ENCODE assay signal across 1 cellular context in the genomic region with DNA sequence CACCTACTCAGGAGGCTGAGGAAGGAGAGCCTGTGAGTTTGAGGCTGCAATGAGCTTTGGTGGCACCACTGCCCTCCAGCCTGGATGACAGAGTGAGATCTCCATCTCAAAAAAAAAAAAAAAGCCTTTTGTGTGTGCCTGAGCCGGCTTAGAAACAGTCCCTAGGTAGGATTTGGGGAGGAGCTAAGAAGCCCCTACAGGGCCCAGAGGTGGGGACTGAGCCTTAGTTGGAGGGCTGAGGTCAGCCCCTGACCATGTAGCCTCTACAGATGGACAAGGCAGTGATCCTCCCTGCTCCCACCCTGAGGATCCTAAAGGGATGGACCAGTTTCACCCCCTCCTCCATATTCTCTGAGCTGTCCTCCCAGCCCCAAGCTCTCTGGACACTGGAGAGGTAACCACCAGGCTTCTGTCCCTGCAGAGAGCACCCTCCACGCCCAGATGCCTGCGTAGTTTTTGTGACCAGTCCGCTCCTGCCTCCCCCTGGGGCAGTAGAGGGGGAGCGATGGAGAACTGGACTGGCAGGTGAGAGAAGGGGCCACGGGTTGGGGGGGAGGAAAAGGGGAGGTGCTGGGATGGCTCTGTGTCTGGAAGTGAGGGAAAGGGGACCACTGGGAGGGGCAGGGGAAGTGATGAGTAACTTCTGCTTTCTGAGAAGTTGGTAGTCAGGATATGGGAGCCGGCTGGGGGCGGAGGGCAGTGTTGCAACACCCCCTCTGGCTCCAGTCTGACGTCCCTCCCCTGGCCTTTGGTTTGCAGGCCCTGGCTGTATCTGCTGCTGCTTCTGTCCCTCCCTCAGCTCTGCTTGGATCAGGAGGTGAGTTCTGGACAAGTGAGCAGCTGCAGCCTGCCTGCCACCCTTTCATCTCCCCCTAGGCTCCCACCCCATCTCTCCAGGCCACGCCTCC.
TF ChIP-seq lines count a peak whose summit lies in the region.

No MANE protein-coding gene starts in this region.

TF ChIP-seq in GM23338, 12 proteins besides CTCF, POLR2A, EP300 and RAD21 (continued from another document):
- TF ChIP-seq, protein P1, sequence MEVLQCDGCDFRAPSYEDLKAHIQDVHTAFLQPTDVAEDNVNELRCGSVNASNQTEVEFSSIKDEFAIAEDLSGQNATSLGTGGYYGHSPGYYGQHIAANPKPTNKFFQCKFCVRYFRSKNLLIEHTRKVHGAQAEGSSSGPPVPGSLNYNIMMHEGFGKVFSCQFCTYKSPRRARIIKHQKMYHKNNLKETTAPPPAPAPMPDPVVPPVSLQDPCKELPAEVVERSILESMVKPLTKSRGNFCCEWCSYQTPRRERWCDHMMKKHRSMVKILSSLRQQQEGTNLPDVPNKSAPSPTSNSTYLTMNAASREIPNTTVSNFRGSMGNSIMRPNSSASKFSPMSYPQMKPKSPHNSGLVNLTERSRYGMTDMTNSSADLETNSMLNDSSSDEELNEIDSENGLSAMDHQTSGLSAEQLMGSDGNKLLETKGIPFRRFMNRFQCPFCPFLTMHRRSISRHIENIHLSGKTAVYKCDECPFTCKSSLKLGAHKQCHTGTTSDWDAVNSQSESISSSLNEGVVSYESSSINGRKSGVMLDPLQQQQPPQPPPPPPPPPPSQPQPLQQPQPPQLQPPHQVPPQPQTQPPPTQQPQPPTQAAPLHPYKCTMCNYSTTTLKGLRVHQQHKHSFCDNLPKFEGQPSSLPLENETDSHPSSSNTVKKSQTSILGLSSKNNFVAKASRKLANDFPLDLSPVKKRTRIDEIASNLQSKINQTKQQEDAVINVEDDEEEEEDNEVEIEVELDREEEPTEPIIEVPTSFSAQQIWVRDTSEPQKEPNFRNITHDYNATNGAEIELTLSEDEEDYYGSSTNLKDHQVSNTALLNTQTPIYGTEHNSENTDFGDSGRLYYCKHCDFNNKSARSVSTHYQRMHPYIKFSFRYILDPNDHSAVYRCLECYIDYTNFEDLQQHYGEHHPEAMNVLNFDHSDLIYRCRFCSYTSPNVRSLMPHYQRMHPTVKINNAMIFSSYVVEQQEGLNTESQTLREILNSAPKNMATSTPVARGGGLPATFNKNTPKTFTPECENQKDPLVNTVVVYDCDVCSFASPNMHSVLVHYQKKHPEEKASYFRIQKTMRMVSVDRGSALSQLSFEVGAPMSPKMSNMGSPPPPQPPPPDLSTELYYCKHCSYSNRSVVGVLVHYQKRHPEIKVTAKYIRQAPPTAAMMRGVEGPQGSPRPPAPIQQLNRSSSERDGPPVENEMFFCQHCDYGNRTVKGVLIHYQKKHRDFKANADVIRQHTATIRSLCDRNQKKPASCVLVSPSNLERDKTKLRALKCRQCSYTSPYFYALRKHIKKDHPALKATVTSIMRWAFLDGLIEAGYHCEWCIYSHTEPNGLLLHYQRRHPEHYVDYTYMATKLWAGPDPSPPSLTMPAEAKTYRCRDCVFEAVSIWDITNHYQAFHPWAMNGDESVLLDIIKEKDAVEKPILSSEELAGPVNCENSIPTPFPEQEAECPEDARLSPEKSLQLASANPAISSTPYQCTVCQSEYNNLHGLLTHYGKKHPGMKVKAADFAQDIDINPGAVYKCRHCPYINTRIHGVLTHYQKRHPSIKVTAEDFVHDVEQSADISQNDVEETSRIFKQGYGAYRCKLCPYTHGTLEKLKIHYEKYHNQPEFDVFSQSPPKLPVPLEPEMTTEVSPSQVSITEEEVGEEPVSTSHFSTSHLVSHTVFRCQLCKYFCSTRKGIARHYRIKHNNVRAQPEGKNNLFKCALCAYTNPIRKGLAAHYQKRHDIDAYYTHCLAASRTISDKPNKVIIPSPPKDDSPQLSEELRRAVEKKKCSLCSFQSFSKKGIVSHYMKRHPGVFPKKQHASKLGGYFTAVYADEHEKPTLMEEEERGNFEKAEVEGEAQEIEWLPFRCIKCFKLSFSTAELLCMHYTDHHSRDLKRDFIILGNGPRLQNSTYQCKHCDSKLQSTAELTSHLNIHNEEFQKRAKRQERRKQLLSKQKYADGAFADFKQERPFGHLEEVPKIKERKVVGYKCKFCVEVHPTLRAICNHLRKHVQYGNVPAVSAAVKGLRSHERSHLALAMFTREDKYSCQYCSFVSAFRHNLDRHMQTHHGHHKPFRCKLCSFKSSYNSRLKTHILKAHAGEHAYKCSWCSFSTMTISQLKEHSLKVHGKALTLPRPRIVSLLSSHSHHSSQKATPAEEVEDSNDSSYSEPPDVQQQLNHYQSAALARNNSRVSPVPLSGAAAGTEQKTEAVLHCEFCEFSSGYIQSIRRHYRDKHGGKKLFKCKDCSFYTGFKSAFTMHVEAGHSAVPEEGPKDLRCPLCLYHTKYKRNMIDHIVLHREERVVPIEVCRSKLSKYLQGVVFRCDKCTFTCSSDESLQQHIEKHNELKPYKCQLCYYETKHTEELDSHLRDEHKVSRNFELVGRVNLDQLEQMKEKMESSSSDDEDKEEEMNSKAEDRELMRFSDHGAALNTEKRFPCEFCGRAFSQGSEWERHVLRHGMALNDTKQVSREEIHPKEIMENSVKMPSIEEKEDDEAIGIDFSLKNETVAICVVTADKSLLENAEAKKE (CRISPR knock-in tag; IDR thresholded peaks at IDR 0.05) = no peak
- TF ChIP-seq JUNB (IDR thresholded peaks at IDR 0.05; ENCODE audit: unreplicated experiment) = no peak
